ENCODE assay signal across 8 cellular contexts in the genomic region with DNA sequence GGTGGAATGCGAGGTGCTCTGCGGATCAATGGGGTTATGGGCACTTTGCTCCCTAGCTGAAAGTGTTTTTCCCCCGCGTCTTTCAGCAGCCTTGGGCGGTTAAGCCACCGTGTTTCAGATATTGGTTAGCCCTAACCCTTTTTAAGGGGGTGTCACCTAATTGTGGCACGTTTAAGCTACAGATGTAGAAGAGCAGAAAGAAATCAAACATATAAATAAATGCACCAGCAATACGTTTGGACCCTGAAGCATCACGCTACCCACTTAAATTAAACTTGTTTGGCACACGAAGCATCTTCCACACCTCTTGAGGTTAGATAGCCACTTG. TPM values are rescaled to one million over a fixed set of nuclear protein-coding genes. Genes with fewer than 3 reads are reported as not detected.
A peak's percentile ranks its signal among the peaks of the same experiment; 100 is the strongest.
DNase-seq lines count a peak whose midpoint lies in the region; ATAC-seq and TF ChIP-seq lines count a peak whose summit lies in the region.

No MANE protein-coding gene starts in this region.

- POLR2A ChIA-PET in T-cell (lab: Charles Lee) = interaction anchor here (0.5 to 1.4 kb wide), 2 partner anchors 8 to 535 kb away, joined by 4 to 5 read pairs; no protein-coding TSS in a partner anchor

- TF ChIP-seq EP300 in gastroesophageal sphincter (IDR thresholded peaks at IDR 0.05) = no peak

- no peak for TF ChIP-seq CTCF in heart right ventricle (IDR thresholded peaks at IDR 0.05)
- no peak for TF ChIP-seq CTCF in gastroesophageal sphincter (IDR thresholded peaks at IDR 0.05)

- H3K27ac Mint-ChIP-seq in T-cell = peak overlapping the region; percentile 83 to 95

- H3K36me3 ChIP-seq in heart right ventricle (peaks cover 0 to 31% (median 0%) of the 10 kb centered on the region in 9 donors), gastroesophageal sphincter (peaks cover 0 to 27% of the 10 kb centered on the region in 2 donors)

- H3K4me3 Mint-ChIP-seq in T-cell = peak overlapping the region; percentile 92 to 93 (median 92)

- peaks cover 40 to 42% (median 42%) of the 10 kb centered on the region in 3 donors for H3K4me1 Mint-ChIP-seq in T-cell

- intact Hi-C loops in heart right ventricle (cut with DNase I) (loop anchor here in 9 of 10 donors (2.0 to 10.0 kb wide), 10 partner anchors 135 to 537 kb away; partner anchors contain the start of gene DCP2 (in 1 of the 9)), cardiac septum (cut with DNase I) (loop anchor here (5.0 kb wide), 3 partner anchors 312 to 517 kb away; no protein-coding TSS in a partner anchor)

- peak in 1 of 8 donors; percentile 42 for ATAC-seq in heart right ventricle
- ATAC-seq in T-cell (replicated peaks in 1 of 4) = no peak
- ATAC-seq in gastroesophageal sphincter = no peak
- ATAC-seq in GM19324 (IDR thresholded peaks at IDR 0.05; ENCODE audit: low FRiP score, unreplicated experiment) = no peak
- ATAC-seq in HG02981 (IDR thresholded peaks at IDR 0.05; ENCODE audit: unreplicated experiment) = no peak

- 2% methylated on average over 10 of the region's 10 CpGs for WGBS in heart right ventricle, 2 donors
- 1% methylated on average over 7 of the region's 10 CpGs; no CpG with 5 or more reads in 1 of the 2 donors for WGBS in gastroesophageal sphincter (ENCODE audit: low coverage in 1 of 2), 2 donors

- peak overlapping the region; percentile 72 to 97 (median 95) for H3K27ac ChIP-seq in heart right ventricle
- H3K27ac ChIP-seq in gastroesophageal sphincter = peak overlapping the region; percentile 79 to 98 (median 94)

- H3K9me3 Mint-ChIP-seq in T-cell = no peaks in the 10 kb centered on the region

- no peak for TF ChIP-seq POLR2A in gastroesophageal sphincter (IDR thresholded peaks at IDR 0.05)

- peak overlapping the region; percentile 65 to 93 (median 86) for H3K4me3 ChIP-seq in heart right ventricle
- H3K4me3 ChIP-seq in gastroesophageal sphincter = peak overlapping the region; percentile 70 to 88
- H3K4me3 ChIP-seq in skeletal muscle cell (ENCODE audit: low read depth, low read length) = peak overlapping the region; percentile 72

- peaks cover 6 to 13% of the 10 kb centered on the region in 2 donors for H3K27me3 Mint-ChIP-seq in T-cell

- H3K9me3 ChIP-seq in heart right ventricle (no peaks in the 10 kb centered on the region), gastroesophageal sphincter (no peaks in the 10 kb centered on the region)

- H3K4me1 ChIP-seq in heart right ventricle (peaks cover 0 to 36% (median 26%) of the 10 kb centered on the region in 9 donors), gastroesophageal sphincter (peaks cover 0 to 37% (median 3%) of the 10 kb centered on the region in 3 donors)

- DNase-seq in heart right ventricle = no peak
- no peak for DNase-seq in cardiac septum (ENCODE audit: low spot score)
- DNase-seq in T-cell = no peak
- no peak for DNase-seq in skeletal muscle cell (ENCODE audit: low read depth)
- DNase-seq in iPS-NIHi7 (ENCODE audit: extremely low spot score) = no peak

- H3K36me3 Mint-ChIP-seq in T-cell = peaks cover 14% of the 10 kb centered on the region

- H3K27me3 ChIP-seq in heart right ventricle (peaks cover 0 to 12% (median 0%) of the 10 kb centered on the region in 7 donors), gastroesophageal sphincter (no peaks in the 10 kb centered on the region)

- CTCF ChIA-PET in T-cell (lab: Charles Lee) = interaction anchor here in 1 of 2 donors (0.6 to 1.7 kb wide), 4 partner anchors 30 to 805 kb away, joined by 3 to 6 read pairs (median 4); no protein-coding TSS in a partner anchor

RNA-seq across cellular contexts. Expression of gene YTHDC2, which starts 0.7 kb away (rescaled TPM):
- total RNA-seq in heart right ventricle = 10 to 100 TPM; 10.6 to 20.9 (median 14.0) TPM
- polyA plus RNA-seq in heart right ventricle = 10 to 100 TPM in 1 of 2 donors, 1 to 10 TPM in 1; 4.9 to 12.7 TPM
- total RNA-seq in cardiac septum = 15.6 TPM
- total RNA-seq in T-cell = 10 to 100 TPM; 31.5 to 52.0 (median 38.2) TPM
- 10 to 100 TPM; 11.1 to 38.9 (median 21.2) TPM for total RNA-seq in gastroesophageal sphincter

RNA-seq across cellular contexts. Expression of gene MCC, which starts 26.0 kb away (rescaled TPM):
- total RNA-seq in heart right ventricle (10 to 100 TPM; 19.3 to 34.1 (median 26.6) TPM), cardiac septum (17.7 TPM), T-cell (1 to 10 TPM; 2.6 to 8.3 (median 6.3) TPM), gastroesophageal sphincter (10 to 100 TPM; 20.5 to 28.7 (median 23.5) TPM)
- 1 to 10 TPM; 4.2 to 8.0 TPM for polyA plus RNA-seq in heart right ventricle
